4 cellular contexts compared by ENCODE assay signal in the genomic region with DNA sequence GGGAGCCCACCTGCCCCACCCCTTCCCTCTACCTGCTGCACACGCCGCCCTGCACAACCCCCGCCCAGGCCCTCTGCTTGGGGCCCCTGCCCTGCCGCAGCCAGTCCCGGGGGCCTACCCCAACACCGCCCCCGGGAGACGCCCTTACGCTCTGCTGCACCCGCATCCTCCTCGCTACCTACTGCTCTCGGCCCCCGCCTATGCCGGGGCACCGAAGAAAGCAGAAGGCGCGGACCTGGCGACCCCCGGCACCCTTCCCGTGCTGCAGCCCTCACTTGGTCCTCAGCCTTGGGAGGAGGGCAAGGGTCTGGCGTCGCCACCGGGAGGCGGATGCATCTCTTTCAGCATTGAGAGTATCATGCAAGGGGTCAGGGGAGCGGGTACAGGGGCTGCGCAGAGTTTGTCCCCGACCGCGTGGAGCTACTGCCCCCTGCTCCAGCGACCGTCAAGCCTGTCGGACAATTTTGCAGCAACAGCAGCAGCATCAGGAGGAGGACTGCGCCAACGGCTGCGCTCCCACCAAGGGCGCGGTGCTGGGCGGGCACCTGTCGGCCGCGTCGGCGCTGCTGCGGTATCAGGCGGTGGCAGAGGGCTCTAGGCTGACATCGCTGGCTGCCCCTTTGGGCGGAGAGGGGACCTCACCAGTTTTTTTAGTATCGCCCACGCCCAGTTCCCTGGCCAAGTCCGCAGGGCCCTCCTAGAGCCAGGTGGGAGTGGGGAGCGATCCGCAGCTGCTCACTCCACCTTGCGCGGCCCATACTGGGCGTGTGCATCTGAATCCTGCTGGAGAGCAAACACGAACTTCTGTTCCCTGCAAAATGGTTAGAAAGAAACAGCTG. TPM values are rescaled to one million over a fixed set of nuclear protein-coding genes. Genes with fewer than 3 reads are reported as not detected.
"Had no signal": no experiment of that assay in that cellular context is flagged by ENCODE, and none has a peak within 500 bp of the region (broad histone marks: within the 10 kb centered on the region; RNA-seq: fewer than 3 reads in every experiment).

No MANE protein-coding gene starts in this region.

RNA-seq across cellular contexts. Expression of a gene that starts 1.6 kb away (rescaled TPM):
- total RNA-seq: ascending aorta, left ventricle myocardium superior, posterior vena cava, urinary bladder had no signal
